In genomic region chr18:77091366-77091765, GRCh38 we compare ENCODE assay signal across 23 cellular contexts. TPM values are rescaled to one million over a fixed set of nuclear protein-coding genes. Genes with fewer than 3 reads are reported as not detected.
DNase-seq lines count a peak whose midpoint lies in the region; ATAC-seq and TF ChIP-seq lines count a peak whose summit lies in the region.
"Had no signal": no experiment of that assay in that cellular context is flagged by ENCODE, and none has a peak within 500 bp of the region (broad histone marks: within the 10 kb centered on the region; RNA-seq: fewer than 3 reads in every experiment).

No MANE protein-coding gene starts in this region.

- H3K27ac ChIP-seq in CD4-positive, CD25-positive, alpha-beta regulatory T cell (ENCODE audit: insufficient read depth, low read length, poor library complexity, severe bottlenecking) = no peak overlapping the region
- no peak overlapping the region for H3K27ac ChIP-seq in CD4-positive, alpha-beta memory T cell (ENCODE audit: low read depth, low read length)
- H3K27ac ChIP-seq in GM23338 (ENCODE audit: low read depth) = no peak overlapping the region
- H3K27ac ChIP-seq: GM23248, testis had no signal

- DNase-seq in CD4-positive, CD25-positive, alpha-beta regulatory T cell = no peak
- no peak for DNase-seq in CD4-positive, alpha-beta memory T cell
- DNase-seq in activated CD8-positive, alpha-beta T cell treated with anti-CD3 and anti-CD28 coated beads for 36 hours = no peak
- DNase-seq in naive thymus-derived CD8-positive, alpha-beta T cell = no peak
- DNase-seq in GM23338 (ENCODE audit: low spot score) (no peak), germinal center (ENCODE audit: low spot score) (no peak), cerebellar nuclear complex (lab: John Stamatoyannopoulos, UW) (no peak)
- DNase-seq: activated CD4-positive, CD25-positive, alpha-beta regulatory T cell; activated CD8-positive, alpha-beta memory T cell treated with anti-CD3 and anti-CD28 coated beads for 24 hours; activated T-cell treated with anti-CD3 and anti-CD28 coated beads, Interleukin-2, amount 50 U/mL, for 48 hours; erythroblast; foreskin fibroblast; GM23248; hippocampal formation; NCI-H1092; NCI-H524; stimulated activated CD4-positive, alpha-beta T cell treated with anti-CD3 and anti-CD28 coated beads, Interleukin-2, amount 100 ng/mL, for 24 hours; stimulated activated naive B cell treated with anti-CD40 and anti-IgM and Interleukin-4, amounts not matched to agents 10 μg/mL and 1 μg/mL and 100 μg/mL, for 72 hours; T1000; testis had no signal

- POLR2A ChIA-PET in CD4-positive, alpha-beta memory T cell (lab: Charles Lee; ENCODE audit: partially characterized antibody) = interaction anchor here (1.0 kb wide), 2 partner anchors 21 to 41 kb away, joined by 3 read pairs; partner anchors contain the start of gene MBP
- POLR2A ChIA-PET in activated CD8-positive, alpha-beta T cell treated with anti-CD3 and anti-CD28 coated beads for 36 hours (lab: Charles Lee) = interaction anchor here (0.6 kb wide), 1 partner anchor 36 kb away, joined by 3 read pairs; no protein-coding TSS in a partner anchor
- POLR2A ChIA-PET in naive thymus-derived CD8-positive, alpha-beta T cell (lab: Charles Lee) = no interaction called here

- peaks cover 0 to 1% (median 0%) of the 10 kb centered on the region in 7 donors for H3K9me3 Mint-ChIP-seq in CD4-positive, CD25-positive, alpha-beta regulatory T cell
- no peaks in the 10 kb centered on the region for H3K9me3 Mint-ChIP-seq in CD4-positive, alpha-beta memory T cell
- no peaks in the 10 kb centered on the region for H3K9me3 Mint-ChIP-seq in activated CD8-positive, alpha-beta T cell treated with anti-CD3 and anti-CD28 coated beads for 36 hours
- no peaks in the 10 kb centered on the region for H3K9me3 Mint-ChIP-seq in naive thymus-derived CD8-positive, alpha-beta T cell
- H3K9me3 Mint-ChIP-seq in GM23338 = no peaks in the 10 kb centered on the region
- H3K9me3 Mint-ChIP-seq: activated naive CD4-positive, alpha-beta T cell treated with anti-CD3 and anti-CD28 coated beads, Interleukin-2, amount 50 U/mL, for 72 hours; stimulated activated naive B cell treated with anti-CD40 and anti-IgM and Interleukin-4, amounts not matched to agents 10 μg/mL and 1 μg/mL and 100 μg/mL, for 72 hours had no signal

- H3K36me3 Mint-ChIP-seq in CD4-positive, CD25-positive, alpha-beta regulatory T cell = peaks cover 42% of the 10 kb centered on the region
- peaks cover 37 to 55% of the 10 kb centered on the region in 2 donors for H3K36me3 Mint-ChIP-seq in CD4-positive, alpha-beta memory T cell
- peaks cover 36% of the 10 kb centered on the region for H3K36me3 Mint-ChIP-seq in activated CD8-positive, alpha-beta T cell treated with anti-CD3 and anti-CD28 coated beads for 36 hours (ENCODE audit: low read depth)
- H3K36me3 Mint-ChIP-seq in naive thymus-derived CD8-positive, alpha-beta T cell = peaks cover 0 to 53% (median 27%) of the 10 kb centered on the region in 3 donors
- no peaks in the 10 kb centered on the region; the same call in 2 of the 3 replicates for H3K36me3 Mint-ChIP-seq in GM23338 (ENCODE audit: low read depth)

- no peaks in the 10 kb centered on the region for H3K27me3 ChIP-seq in CD4-positive, CD25-positive, alpha-beta regulatory T cell (ENCODE audit: control insufficient read depth, insufficient read depth, low read length)
- no peaks in the 10 kb centered on the region for H3K27me3 ChIP-seq in CD4-positive, alpha-beta memory T cell (ENCODE audit: insufficient read depth, low read length)
- H3K27me3 ChIP-seq in GM23338 (ENCODE audit: insufficient read depth) = peaks cover 8% of the 10 kb centered on the region
- H3K27me3 ChIP-seq: testis had no signal

- TF ChIP-seq CTCF in activated CD8-positive, alpha-beta T cell treated with anti-CD3 and anti-CD28 coated beads for 36 hours (IDR thresholded peaks at IDR 0.05) = no peak
- TF ChIP-seq CTCF in GM23338 (conservative IDR thresholded peaks at IDR 0.05; ENCODE audit: low read depth in 2 of 2) = no peak

- peaks cover 27 to 76% (median 44%) of the 10 kb centered on the region in 4 donors for H3K4me1 Mint-ChIP-seq in CD4-positive, CD25-positive, alpha-beta regulatory T cell
- H3K4me1 Mint-ChIP-seq in CD4-positive, alpha-beta memory T cell = peaks cover 52 to 83% (median 68%) of the 10 kb centered on the region in 4 donors
- peaks cover 61% of the 10 kb centered on the region for H3K4me1 Mint-ChIP-seq in activated CD8-positive, alpha-beta T cell treated with anti-CD3 and anti-CD28 coated beads for 36 hours (ENCODE audit: low read depth)
- peaks cover 30 to 75% (median 73%) of the 10 kb centered on the region in 4 donors for H3K4me1 Mint-ChIP-seq in naive thymus-derived CD8-positive, alpha-beta T cell
- H3K4me1 Mint-ChIP-seq in GM23338 = peaks cover 52% of the 10 kb centered on the region

- H3K27ac Mint-ChIP-seq in CD4-positive, CD25-positive, alpha-beta regulatory T cell = peak overlapping the region in 2 of 3 donors; percentile 29 to 88
- peak overlapping the region in 6 of 7 donors; percentile 1 to 87 (median 66) for H3K27ac Mint-ChIP-seq in CD4-positive, alpha-beta memory T cell
- H3K27ac Mint-ChIP-seq in activated CD8-positive, alpha-beta T cell treated with anti-CD3 and anti-CD28 coated beads for 36 hours = peak overlapping the region; percentile 31
- peak overlapping the region in 7 of 10 donors; percentile 3 to 85 (median 70) for H3K27ac Mint-ChIP-seq in naive thymus-derived CD8-positive, alpha-beta T cell
- no peak overlapping the region for H3K27ac Mint-ChIP-seq in GM23338
- H3K27ac Mint-ChIP-seq: stimulated activated naive B cell treated with anti-CD40 and anti-IgM and Interleukin-4, amounts not matched to agents 10 μg/mL and 1 μg/mL and 100 μg/mL, for 72 hours had no signal

- H3K79me2 ChIP-seq in GM23338 (replicated peaks; ENCODE audit: insufficient read depth) = no peaks in the 10 kb centered on the region

- peaks cover 24% of the 10 kb centered on the region for H3K4me1 ChIP-seq in CD4-positive, CD25-positive, alpha-beta regulatory T cell (ENCODE audit: control insufficient read depth, insufficient read depth, low read length, poor library complexity, severe bottlenecking)
- H3K4me1 ChIP-seq in CD4-positive, alpha-beta memory T cell (ENCODE audit: insufficient read depth, low read length) = peaks cover 72% of the 10 kb centered on the region
- peaks cover 31% of the 10 kb centered on the region for H3K4me1 ChIP-seq in GM23338 (ENCODE audit: insufficient read depth)
- H3K4me1 ChIP-seq: testis had no signal

- H3K9me2 ChIP-seq in GM23338 (ENCODE audit: insufficient read depth) = no peaks in the 10 kb centered on the region

- H3F3A ChIP-seq in GM23338 (replicated peaks; ENCODE audit: low read depth) = no peaks in the 10 kb centered on the region

- H4K20me1 ChIP-seq in GM23338 (replicated peaks; ENCODE audit: insufficient read depth) = no peaks in the 10 kb centered on the region

- no peak overlapping the region for H3K4me2 ChIP-seq in GM23338

- no peak for ATAC-seq in CD4-positive, CD25-positive, alpha-beta regulatory T cell (ENCODE audit: low read depth in 2 of 2)
- no peak for ATAC-seq in activated CD8-positive, alpha-beta T cell treated with anti-CD3 and anti-CD28 coated beads for 36 hours
- ATAC-seq in naive thymus-derived CD8-positive, alpha-beta T cell = peak in 1 of 2 donors; percentile 38
- no peak for ATAC-seq in GM23338
- ATAC-seq: activated naive CD4-positive, alpha-beta T cell treated with anti-CD3 and anti-CD28 coated beads, Interleukin-2, amount 50 U/mL, for 72 hours; SK-N-SH treated with all-trans-retinoic acid at 6 μM for 48 hours; stimulated activated naive B cell treated with anti-CD40 and anti-IgM and Interleukin-4, amounts not matched to agents 10 μg/mL and 1 μg/mL and 100 μg/mL, for 72 hours had no signal

- CTCF ChIA-PET in CD4-positive, alpha-beta memory T cell (lab: Charles Lee; ENCODE audit: partially characterized antibody) = interaction anchor here (1.3 kb wide), 1 partner anchor 18 kb away, joined by 3 read pairs; no protein-coding TSS in a partner anchor
- CTCF ChIA-PET in activated CD8-positive, alpha-beta T cell treated with anti-CD3 and anti-CD28 coated beads for 36 hours (lab: Charles Lee) = interaction anchor here (1.7 kb wide), 1 partner anchor 91 kb away, joined by 5 read pairs; no protein-coding TSS in a partner anchor

- H3K4me3 Mint-ChIP-seq in CD4-positive, CD25-positive, alpha-beta regulatory T cell = peak overlapping the region in 1 of 4 donors; percentile 2
- H3K4me3 Mint-ChIP-seq in CD4-positive, alpha-beta memory T cell = peak overlapping the region in 2 of 8 donors; percentile 33 to 48
- H3K4me3 Mint-ChIP-seq in activated CD8-positive, alpha-beta T cell treated with anti-CD3 and anti-CD28 coated beads for 36 hours = no peak overlapping the region
- peak overlapping the region in 5 of 10 donors; percentile 3 to 50 (median 37) for H3K4me3 Mint-ChIP-seq in naive thymus-derived CD8-positive, alpha-beta T cell
- H3K4me3 Mint-ChIP-seq in GM23338 = no peak overlapping the region
- H3K4me3 Mint-ChIP-seq: stimulated activated naive B cell treated with anti-CD40 and anti-IgM and Interleukin-4, amounts not matched to agents 10 μg/mL and 1 μg/mL and 100 μg/mL, for 72 hours had no signal

- no peak overlapping the region for H3K4me3 ChIP-seq in CD4-positive, CD25-positive, alpha-beta regulatory T cell (ENCODE audit: low read depth, low read length)
- H3K4me3 ChIP-seq in CD4-positive, alpha-beta memory T cell (ENCODE audit: low read length in 2 of 2) = no peak overlapping the region
- H3K4me3 ChIP-seq in GM23338 = no peak overlapping the region
- H3K4me3 ChIP-seq: GM23248, skin epidermis, testis had no signal

- no peak overlapping the region for H2AFZ ChIP-seq in GM23338
- H2AFZ ChIP-seq: GM23248 had no signal

- no peaks in the 10 kb centered on the region for H3K27me3 Mint-ChIP-seq in CD4-positive, CD25-positive, alpha-beta regulatory T cell
- no peaks in the 10 kb centered on the region for H3K27me3 Mint-ChIP-seq in CD4-positive, alpha-beta memory T cell
- H3K27me3 Mint-ChIP-seq in activated CD8-positive, alpha-beta T cell treated with anti-CD3 and anti-CD28 coated beads for 36 hours = no peaks in the 10 kb centered on the region
- H3K27me3 Mint-ChIP-seq in naive thymus-derived CD8-positive, alpha-beta T cell = no peaks in the 10 kb centered on the region
- H3K27me3 Mint-ChIP-seq in GM23338 (ENCODE audit: insufficient read depth, low read depth, poor library complexity) = peaks cover 35% of the 10 kb centered on the region
- H3K27me3 Mint-ChIP-seq: stimulated activated naive B cell treated with anti-CD40 and anti-IgM and Interleukin-4, amounts not matched to agents 10 μg/mL and 1 μg/mL and 100 μg/mL, for 72 hours had no signal

- no peaks in the 10 kb centered on the region for H3K9me3 ChIP-seq in CD4-positive, CD25-positive, alpha-beta regulatory T cell (ENCODE audit: control insufficient read depth in 2 of 2, low read length in 2 of 2)
- no peaks in the 10 kb centered on the region for H3K9me3 ChIP-seq in CD4-positive, alpha-beta memory T cell (ENCODE audit: control insufficient read depth in 1 of 2, low read length in 2 of 2)
- H3K9me3 ChIP-seq: testis had no signal

- intact Hi-C loops in CD4-positive, alpha-beta memory T cell (cut with micrococcal nuclease) = no loop called here
- intact Hi-C loops in activated CD8-positive, alpha-beta T cell treated with anti-CD3 and anti-CD28 coated beads for 36 hours (cut with micrococcal nuclease) = no loop called here

- H3K36me3 ChIP-seq in CD4-positive, CD25-positive, alpha-beta regulatory T cell (ENCODE audit: control insufficient read depth, insufficient read depth, low read length) = peaks cover 47% of the 10 kb centered on the region
- H3K36me3 ChIP-seq in CD4-positive, alpha-beta memory T cell (ENCODE audit: insufficient read depth, low read length) = peaks cover 16% of the 10 kb centered on the region
- H3K36me3 ChIP-seq in GM23338 (ENCODE audit: insufficient read depth) = no peaks in the 10 kb centered on the region

RNA-seq across cellular contexts. Expression of gene MBP, which starts 41.2 kb away (rescaled TPM):
- 172 TPM for total RNA-seq in CD4-positive, CD25-positive, alpha-beta regulatory T cell
- 100 to 1,000 TPM; 134 to 145 (median 141) TPM for polyA plus RNA-seq in CD4-positive, CD25-positive, alpha-beta regulatory T cell
- total RNA-seq in CD4-positive, alpha-beta memory T cell = 100 to 1,000 TPM; 179 to 187 TPM
- 100 to 1,000 TPM in 1 of 2 donors, 10 to 100 TPM in 1; 92.2 to 119 TPM for polyA plus RNA-seq in CD4-positive, alpha-beta memory T cell
- 10 to 100 TPM; 39.9 to 41.5 TPM for total RNA-seq in activated CD8-positive, alpha-beta T cell treated with anti-CD3 and anti-CD28 coated beads for 36 hours
- 100 to 1,000 TPM in 1 of 2 experiments, 10 to 100 TPM in 1; 99.9 to 108 TPM for total RNA-seq in naive thymus-derived CD8-positive, alpha-beta T cell
- polyA plus RNA-seq in naive thymus-derived CD8-positive, alpha-beta T cell = 100 to 1,000 TPM in 2 of 3 donors, 10 to 100 TPM in 1; 89.2 to 148 (median 105) TPM
- total RNA-seq in GM23338 (2014; rRNA removed; shearing (Covaris generic)) = 20.7 and 22.9 TPM in 2 replicates
- 14.6 and 18.4 TPM in 2 replicates for polyA plus RNA-seq in GM23338 (2016; fragmentation: Nextera tagmentation; extraction: Ambion mirVana)
